ENCODE assay signal across 10 cellular contexts in genomic region chr1:197198333-197198732, GRCh38. TPM values are rescaled to one million over a fixed set of nuclear protein-coding genes. Genes with fewer than 3 reads are reported as not detected.
DNase-seq lines count a peak whose midpoint lies in the region; FAIRE-seq lines count a peak whose summit lies in the region.
"Had no signal": no experiment of that assay in that cellular context is flagged by ENCODE, and none has a peak within 500 bp of the region (broad histone marks: within the 10 kb centered on the region; RNA-seq: fewer than 3 reads in every experiment).

No MANE protein-coding gene starts in this region.

- H3K27me3 ChIP-seq in subcutaneous abdominal adipose tissue (ENCODE audit: control insufficient read depth in 5 of 5, insufficient read depth in 4 of 5, low read length in 5 of 5) = no peaks in the 10 kb centered on the region

- peaks cover 0 to 58% (median 51%) of the 10 kb centered on the region in 5 donors for H3K4me1 ChIP-seq in subcutaneous abdominal adipose tissue (ENCODE audit: control insufficient read depth in 5 of 5, insufficient read depth in 5 of 5, low read length in 5 of 5)

- peaks cover 3% of the 10 kb centered on the region for H3K36me3 Mint-ChIP-seq in activated naive CD4-positive, alpha-beta T cell treated with anti-CD3 and anti-CD28 coated beads, Interleukin-2, amount 50 U/mL, for 24 hours
- H3K36me3 Mint-ChIP-seq in activated naive CD8-positive, alpha-beta T cell = peaks cover 3% of the 10 kb centered on the region
- no peaks in the 10 kb centered on the region for H3K36me3 Mint-ChIP-seq in immature natural killer cell

- H3K4me3 ChIP-seq in subcutaneous abdominal adipose tissue (ENCODE audit: low read depth in 1 of 5, low read length in 5 of 5) = peak overlapping the region in 4 of 5 donors; percentile 22 to 97 (median 42)

- no peak overlapping the region for H3K27ac Mint-ChIP-seq in activated naive CD4-positive, alpha-beta T cell treated with anti-CD3 and anti-CD28 coated beads, Interleukin-2, amount 50 U/mL, for 24 hours
- no peak overlapping the region for H3K27ac Mint-ChIP-seq in activated naive CD8-positive, alpha-beta T cell
- H3K27ac Mint-ChIP-seq in immature natural killer cell = no peak overlapping the region

- H3K9ac ChIP-seq in subcutaneous abdominal adipose tissue (ENCODE audit: low read length in 5 of 5) = peak overlapping the region in 1 of 5 donors; percentile 41

- no peak for DNase-seq in activated naive CD4-positive, alpha-beta T cell treated with anti-CD3 and anti-CD28 coated beads, Interleukin-2, amount 50 U/mL, for 16 hours
- DNase-seq in immature natural killer cell (no peak), RCC 7860 (ENCODE audit: low spot score) (no peak), NCI-H446 treated with DMSO at 0.1 percent for 48 hours (lab: John Stamatoyannopoulos, UW) (no peak), frontal cortex (ENCODE audit: low spot score in 2 of 2) (no peak)
- DNase-seq: mesendoderm, NCI-H2081 had no signal

- no peak overlapping the region for H3K27ac ChIP-seq in subcutaneous abdominal adipose tissue (ENCODE audit: low read depth, low read length)

- peaks cover 87% of the 10 kb centered on the region for H3K4me1 Mint-ChIP-seq in activated naive CD4-positive, alpha-beta T cell treated with anti-CD3 and anti-CD28 coated beads, Interleukin-2, amount 50 U/mL, for 24 hours
- H3K4me1 Mint-ChIP-seq in activated naive CD8-positive, alpha-beta T cell (ENCODE audit: low read depth) = peaks cover 77% of the 10 kb centered on the region
- H3K4me1 Mint-ChIP-seq in immature natural killer cell = peaks cover 73 to 89% of the 10 kb centered on the region in 2 donors

- no peaks in the 10 kb centered on the region for H3K9me3 Mint-ChIP-seq in activated naive CD4-positive, alpha-beta T cell treated with anti-CD3 and anti-CD28 coated beads, Interleukin-2, amount 50 U/mL, for 24 hours
- H3K9me3 Mint-ChIP-seq in activated naive CD8-positive, alpha-beta T cell (ENCODE audit: low read depth) = no peaks in the 10 kb centered on the region
- no peaks in the 10 kb centered on the region for H3K9me3 Mint-ChIP-seq in immature natural killer cell

- H3K4me3 Mint-ChIP-seq in activated naive CD4-positive, alpha-beta T cell treated with anti-CD3 and anti-CD28 coated beads, Interleukin-2, amount 50 U/mL, for 24 hours = peak overlapping the region; percentile 97
- peak overlapping the region; percentile 95 for H3K4me3 Mint-ChIP-seq in activated naive CD8-positive, alpha-beta T cell
- peak overlapping the region; percentile 44 to 93 (median 91) for H3K4me3 Mint-ChIP-seq in immature natural killer cell

- no peaks in the 10 kb centered on the region for H3K27me3 Mint-ChIP-seq in activated naive CD4-positive, alpha-beta T cell treated with anti-CD3 and anti-CD28 coated beads, Interleukin-2, amount 50 U/mL, for 24 hours
- H3K27me3 Mint-ChIP-seq in activated naive CD8-positive, alpha-beta T cell = no peaks in the 10 kb centered on the region
- peaks cover 6 to 11% (median 7%) of the 10 kb centered on the region in 3 donors for H3K27me3 Mint-ChIP-seq in immature natural killer cell (ENCODE audit: low read depth in 3 of 3)

- FAIRE-seq in RCC 7860 (lab: Jason Lieb, UNC) = no peak
- no peak for FAIRE-seq in frontal cortex (lab: Jason Lieb, UNC)

- no peaks in the 10 kb centered on the region for H3K36me3 ChIP-seq in subcutaneous abdominal adipose tissue (ENCODE audit: control insufficient read depth in 5 of 5, insufficient read depth in 5 of 5, low read length in 5 of 5)

- no peaks in the 10 kb centered on the region for H3K9me3 ChIP-seq in subcutaneous abdominal adipose tissue (ENCODE audit: control insufficient read depth in 5 of 5, low read length in 5 of 5)

RNA-seq across cellular contexts. Expression of gene ZBTB41, which starts 2.8 kb away (rescaled TPM):
- polyA plus RNA-seq in immature natural killer cell = 1 to 10 TPM; 1.1 to 3.6 (median 1.2) TPM
- total RNA-seq in frontal cortex = 95.0 TPM

RNA-seq across cellular contexts. Expression of gene ASPM, which starts 51.9 kb away (rescaled TPM):
- under 1 TPM in 1 of 3 donors, not detected in 2; 0.30 TPM for polyA plus RNA-seq in immature natural killer cell
- total RNA-seq in frontal cortex = 7.3 TPM
